ENCODE assay signal across 14 cellular contexts in the genomic region with DNA sequence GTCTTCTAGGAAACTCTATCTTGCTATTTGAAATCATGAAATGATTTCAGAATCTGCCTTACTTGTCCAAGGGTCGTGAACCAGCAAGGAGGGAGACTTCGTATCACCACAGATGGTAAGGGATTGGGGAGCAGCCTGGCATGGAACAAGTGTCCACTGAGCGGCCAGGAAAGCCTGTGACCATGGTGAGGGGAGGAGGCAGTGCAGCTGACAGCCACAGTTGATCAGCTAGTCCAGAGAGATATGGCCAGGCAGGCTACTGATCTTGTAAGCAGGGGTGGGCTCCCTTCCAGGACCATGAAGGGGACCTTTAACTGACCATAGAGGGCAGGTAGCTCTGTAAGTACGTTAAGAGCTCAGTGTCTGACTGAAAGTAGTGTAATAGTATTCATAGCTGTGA.
A peak's percentile ranks its signal among the peaks of the same experiment; 100 is the strongest.
DNase-seq lines count a peak whose midpoint lies in the region; ATAC-seq and TF ChIP-seq lines count a peak whose summit lies in the region.
"Had no signal": no experiment of that assay in that cellular context is flagged by ENCODE, and none has a peak within 500 bp of the region (broad histone marks: within the 10 kb centered on the region; RNA-seq: fewer than 3 reads in every experiment).

No MANE protein-coding gene starts in this region.

- no peak overlapping the region for H3K4me3 Mint-ChIP-seq in WTC11
- H3K4me3 Mint-ChIP-seq in T-helper 2 cell treated with Interferon-gamma antibody and Interleukin-4, amounts not matched to agents 5 μg/mL and 100 μg/mL, for 36 hours = no peak overlapping the region
- H3K4me3 Mint-ChIP-seq: CD4-positive, alpha-beta memory T cell had no signal

- CTCF ChIA-PET in WTC11 (lab: Charles Lee) = no interaction called here

- TF ChIP-seq CTCF in WTC11 (IDR thresholded peaks at IDR 0.05) (no peak), dorsolateral prefrontal cortex (IDR thresholded peaks at IDR 0.05 in 54 of 56, conservative IDR thresholded peaks at IDR 0.05 in 2 of 56; ENCODE audit: low read depth in 1 of 56, partially characterized antibody in 56 of 56) (no peak)

- no peak overlapping the region for H2BK12ac ChIP-seq in neuronal stem cell (ENCODE audit: low read length)

- no peak overlapping the region for H3K4me3 ChIP-seq in right cardiac atrium (ENCODE audit: low read length)
- no peak overlapping the region for H3K4me3 ChIP-seq in neuronal stem cell (ENCODE audit: low read length in 2 of 2)
- H3K4me3 ChIP-seq in dorsolateral prefrontal cortex = no peak overlapping the region

- no peaks in the 10 kb centered on the region for H3K36me3 Mint-ChIP-seq in WTC11
- no peaks in the 10 kb centered on the region for H3K36me3 Mint-ChIP-seq in T-helper 2 cell treated with Interferon-gamma antibody and Interleukin-4, amounts not matched to agents 5 μg/mL and 100 μg/mL, for 36 hours (ENCODE audit: low read depth)
- H3K36me3 Mint-ChIP-seq: CD4-positive, alpha-beta memory T cell had no signal

- no peak overlapping the region for H2BK5ac ChIP-seq in neuronal stem cell (ENCODE audit: low read length)

- no peaks in the 10 kb centered on the region for H3K79me1 ChIP-seq in neuronal stem cell (ENCODE audit: low read depth, low read length)

- H4K91ac ChIP-seq in neuronal stem cell (ENCODE audit: low read depth, low read length, poor library complexity) = no peak overlapping the region

- H3K4me1 Mint-ChIP-seq in WTC11 = no peaks in the 10 kb centered on the region
- no peaks in the 10 kb centered on the region for H3K4me1 Mint-ChIP-seq in T-helper 2 cell treated with Interferon-gamma antibody and Interleukin-4, amounts not matched to agents 5 μg/mL and 100 μg/mL, for 36 hours (ENCODE audit: low read depth)
- H3K4me1 Mint-ChIP-seq: CD4-positive, alpha-beta memory T cell had no signal

- no peak overlapping the region for H3K4ac ChIP-seq in neuronal stem cell (ENCODE audit: low read length)

- H3K27ac Mint-ChIP-seq in WTC11 = peak overlapping the region; percentile 30; the same call in 1 of the 2 replicates
- H3K27ac Mint-ChIP-seq in T-helper 2 cell treated with Interferon-gamma antibody and Interleukin-4, amounts not matched to agents 5 μg/mL and 100 μg/mL, for 36 hours = no peak overlapping the region
- H3K27ac Mint-ChIP-seq: CD4-positive, alpha-beta memory T cell had no signal

- no peak overlapping the region for H3K9ac ChIP-seq in neuronal stem cell (ENCODE audit: low read depth, low read length, poor library complexity)

- H3K27me3 Mint-ChIP-seq in WTC11 (ENCODE audit: low read depth) = no peaks in the 10 kb centered on the region
- no peaks in the 10 kb centered on the region for H3K27me3 Mint-ChIP-seq in T-helper 2 cell treated with Interferon-gamma antibody and Interleukin-4, amounts not matched to agents 5 μg/mL and 100 μg/mL, for 36 hours (ENCODE audit: low read depth)

- peak overlapping the region; percentile 0 for H3K18ac ChIP-seq in neuronal stem cell (ENCODE audit: low read length)

- POLR2A ChIA-PET in WTC11 (lab: Charles Lee) = no interaction called here

- intact Hi-C loops in left ventricle myocardium superior (cut with micrococcal nuclease) = no loop called here
- intact Hi-C loops in right cardiac atrium (cut with DNase I) = no loop called here
- intact Hi-C loops in dorsolateral prefrontal cortex (cut with DNase I) = no loop called here

- H3K27me3 ChIP-seq in right cardiac atrium (ENCODE audit: control insufficient read depth, insufficient read depth) = no peaks in the 10 kb centered on the region
- H3K27me3 ChIP-seq in neuronal stem cell (ENCODE audit: control insufficient read depth in 3 of 3, insufficient read depth in 3 of 3, low read depth in 1 of 3, low read length in 3 of 3) = no peaks in the 10 kb centered on the region
- H3K27me3 ChIP-seq in dorsolateral prefrontal cortex = peaks cover 0 to 7% (median 0%) of the 10 kb centered on the region in 45 donors

- no peak overlapping the region for H3K23ac ChIP-seq in neuronal stem cell (ENCODE audit: low read depth, low read length, poor library complexity)

- H2BK15ac ChIP-seq in neuronal stem cell (ENCODE audit: low read length) = no peak overlapping the region

- H2AK5ac ChIP-seq in neuronal stem cell (ENCODE audit: low read depth, low read length) = no peak overlapping the region

- DNase-seq in left ventricle myocardium superior (peak; percentile 24), right cardiac atrium (no peak), WTC11 (ENCODE audit: low spot score) (no peak), neuronal stem cell (ENCODE audit: low spot score) (no peak), HCEC 1CT (no peak), dorsolateral prefrontal cortex (no peak)
- DNase-seq in T-helper 2 cell treated with Interferon-gamma antibody and Interleukin-4, amounts not matched to agents 5 μg/mL and 100 μg/mL, for 36 hours (ENCODE audit: low spot score) = no peak
- DNase-seq: C1 segment of cervical spinal cord; CD4-positive, alpha-beta memory T cell; COR-L47; DMS153; DND-41; GOT3 had no signal

- H3K9me3 Mint-ChIP-seq in WTC11 = no peaks in the 10 kb centered on the region
- no peaks in the 10 kb centered on the region for H3K9me3 Mint-ChIP-seq in T-helper 2 cell treated with Interferon-gamma antibody and Interleukin-4, amounts not matched to agents 5 μg/mL and 100 μg/mL, for 36 hours

- H3K4me1 ChIP-seq in right cardiac atrium (ENCODE audit: control insufficient read depth, insufficient read depth, low read length) (no peaks in the 10 kb centered on the region), neuronal stem cell (ENCODE audit: control insufficient read depth in 2 of 2, insufficient read depth in 1 of 2, low read depth in 1 of 2, low read length in 2 of 2) (no peaks in the 10 kb centered on the region)

- no peaks in the 10 kb centered on the region for H3K36me3 ChIP-seq in neuronal stem cell (replicated peaks in 1 of 2; ENCODE audit: control insufficient read depth in 2 of 2, insufficient read depth in 2 of 2, low read length in 2 of 2)

- 77% methylated on average over 4 of the region's 4 CpGs for WGBS in right cardiac atrium
- no CpG with 5 or more reads among the region's 4 CpGs for WGBS in neuronal stem cell (ENCODE audit: extremely low coverage in 2 of 2, insufficient read length in 2 of 2, insufficient replicate concordance in 1 of 2), 2 donors

- no peak overlapping the region for H2AFZ ChIP-seq in neuronal stem cell (ENCODE audit: low read length)

- no peak overlapping the region for H3K4me2 ChIP-seq in neuronal stem cell (ENCODE audit: insufficient read depth, low read length, poor library complexity, severe bottlenecking)

- H3K27ac ChIP-seq in right cardiac atrium (ENCODE audit: low read length) (no peak overlapping the region), neuronal stem cell (replicated peaks; ENCODE audit: low read length) (no peak overlapping the region), dorsolateral prefrontal cortex (no peak overlapping the region)

- H2BK120ac ChIP-seq in neuronal stem cell (ENCODE audit: low read depth, low read length) = no peak overlapping the region

- H3K9me3 ChIP-seq in right cardiac atrium (ENCODE audit: control insufficient read depth, low read length) = no peaks in the 10 kb centered on the region
- no peaks in the 10 kb centered on the region for H3K9me3 ChIP-seq in neuronal stem cell (replicated peaks in 1 of 2; ENCODE audit: control insufficient read depth in 2 of 2, insufficient read depth in 1 of 2, low read depth in 1 of 2, low read length in 2 of 2)

- peak; percentile 64 for ATAC-seq in left ventricle myocardium superior
- no peak for ATAC-seq in right cardiac atrium
- ATAC-seq in WTC11 = no peak
- ATAC-seq: HCT116 had no signal

- no peak overlapping the region for H4K8ac ChIP-seq in neuronal stem cell (ENCODE audit: low read depth, low read length)

- no peak overlapping the region for H3K14ac ChIP-seq in neuronal stem cell (ENCODE audit: low read length)

TF ChIP-seq in WTC11, 78 proteins besides CTCF, POLR2A, EP300 and RAD21 (continues in another document):
- no peak for TF ChIP-seq OVOL2 (CRISPR knock-in tag; IDR thresholded peaks at IDR 0.05; ENCODE audit: borderline replicate concordance)
- no peak for TF ChIP-seq SP1 (CRISPR knock-in tag; conservative IDR thresholded peaks at IDR 0.05)
- TF ChIP-seq, protein P1, sequence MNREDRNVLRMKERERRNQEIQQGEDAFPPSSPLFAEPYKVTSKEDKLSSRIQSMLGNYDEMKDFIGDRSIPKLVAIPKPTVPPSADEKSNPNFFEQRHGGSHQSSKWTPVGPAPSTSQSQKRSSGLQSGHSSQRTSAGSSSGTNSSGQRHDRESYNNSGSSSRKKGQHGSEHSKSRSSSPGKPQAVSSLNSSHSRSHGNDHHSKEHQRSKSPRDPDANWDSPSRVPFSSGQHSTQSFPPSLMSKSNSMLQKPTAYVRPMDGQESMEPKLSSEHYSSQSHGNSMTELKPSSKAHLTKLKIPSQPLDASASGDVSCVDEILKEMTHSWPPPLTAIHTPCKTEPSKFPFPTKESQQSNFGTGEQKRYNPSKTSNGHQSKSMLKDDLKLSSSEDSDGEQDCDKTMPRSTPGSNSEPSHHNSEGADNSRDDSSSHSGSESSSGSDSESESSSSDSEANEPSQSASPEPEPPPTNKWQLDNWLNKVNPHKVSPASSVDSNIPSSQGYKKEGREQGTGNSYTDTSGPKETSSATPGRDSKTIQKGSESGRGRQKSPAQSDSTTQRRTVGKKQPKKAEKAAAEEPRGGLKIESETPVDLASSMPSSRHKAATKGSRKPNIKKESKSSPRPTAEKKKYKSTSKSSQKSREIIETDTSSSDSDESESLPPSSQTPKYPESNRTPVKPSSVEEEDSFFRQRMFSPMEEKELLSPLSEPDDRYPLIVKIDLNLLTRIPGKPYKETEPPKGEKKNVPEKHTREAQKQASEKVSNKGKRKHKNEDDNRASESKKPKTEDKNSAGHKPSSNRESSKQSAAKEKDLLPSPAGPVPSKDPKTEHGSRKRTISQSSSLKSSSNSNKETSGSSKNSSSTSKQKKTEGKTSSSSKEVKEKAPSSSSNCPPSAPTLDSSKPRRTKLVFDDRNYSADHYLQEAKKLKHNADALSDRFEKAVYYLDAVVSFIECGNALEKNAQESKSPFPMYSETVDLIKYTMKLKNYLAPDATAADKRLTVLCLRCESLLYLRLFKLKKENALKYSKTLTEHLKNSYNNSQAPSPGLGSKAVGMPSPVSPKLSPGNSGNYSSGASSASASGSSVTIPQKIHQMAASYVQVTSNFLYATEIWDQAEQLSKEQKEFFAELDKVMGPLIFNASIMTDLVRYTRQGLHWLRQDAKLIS (CRISPR knock-in tag; IDR thresholded peaks at IDR 0.05; ENCODE audit: borderline replicate concordance) = no peak
- TF ChIP-seq, protein P2, sequence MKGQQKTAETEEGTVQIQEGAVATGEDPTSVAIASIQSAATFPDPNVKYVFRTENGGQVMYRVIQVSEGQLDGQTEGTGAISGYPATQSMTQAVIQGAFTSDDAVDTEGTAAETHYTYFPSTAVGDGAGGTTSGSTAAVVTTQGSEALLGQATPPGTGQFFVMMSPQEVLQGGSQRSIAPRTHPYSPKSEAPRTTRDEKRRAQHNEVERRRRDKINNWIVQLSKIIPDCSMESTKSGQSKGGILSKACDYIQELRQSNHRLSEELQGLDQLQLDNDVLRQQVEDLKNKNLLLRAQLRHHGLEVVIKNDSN (CRISPR knock-in tag; IDR thresholded peaks at IDR 0.05) = no peak
- TF ChIP-seq GTF2I (CRISPR knock-in tag; conservative IDR thresholded peaks at IDR 0.05) = no peak
- TF ChIP-seq TP53 (CRISPR knock-in tag; IDR thresholded peaks at IDR 0.05) = no peak
